ENCODE assay signal across 18 cellular contexts in the genomic region with DNA sequence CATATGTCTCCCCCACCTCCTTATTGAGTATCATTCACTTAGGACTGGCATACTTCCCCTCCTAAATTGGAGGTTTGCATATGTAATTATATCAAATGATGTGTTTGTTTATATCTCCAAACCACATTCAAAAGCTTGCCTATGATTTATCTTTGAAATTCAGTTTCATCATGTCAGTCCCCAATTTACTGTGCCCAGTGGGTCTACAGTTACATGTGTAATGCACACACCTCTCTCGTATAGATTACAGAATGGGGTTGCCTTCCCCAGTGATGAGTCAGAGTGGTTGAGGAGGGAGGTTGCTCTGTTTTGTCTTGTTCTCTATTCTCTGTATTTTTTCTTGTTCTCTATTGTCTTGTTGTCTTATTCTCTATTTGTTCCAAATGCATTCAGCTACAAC.
A peak's percentile ranks its signal among the peaks of the same experiment; 100 is the strongest.
DNase-seq lines count a peak whose midpoint lies in the region; TF ChIP-seq lines count a peak whose summit lies in the region.
"Had no signal": no experiment of that assay in that cellular context is flagged by ENCODE, and none has a peak within 500 bp of the region (broad histone marks: within the 10 kb centered on the region; RNA-seq: fewer than 3 reads in every experiment).

No MANE protein-coding gene starts in this region.

- no peak overlapping the region for H3K9ac ChIP-seq in GM23248

- peaks cover 16% of the 10 kb centered on the region for H3K4me1 Mint-ChIP-seq in progenitor cell of endocrine pancreas (ENCODE audit: low read depth)

- WGBS in GM23248 (ENCODE audit: low coverage in 1 of 2, low lambda C conversion rate in 2 of 2, missing lambda C conversion rate in 2 of 2), 2 experiments = 16 to 19% methylated on average over 1 of the region's 1 CpG

- DNase-seq in EL (peak; percentile 25), GM23248 (peak; percentile 25), OCI-M1 (lab: John Stamatoyannopoulos, UW) (peak; percentile 15), fibroblast of peridontal ligament (ENCODE audit: extremely low read depth) (peak; percentile 9), progenitor cell of endocrine pancreas (ENCODE audit: low spot score, unreplicated experiment) (no peak), DMS 273 treated with DMSO at 0.1 percent for 48 hours (lab: John Stamatoyannopoulos, UW) (no peak), NOMO-1 (lab: John Stamatoyannopoulos, UW; ENCODE audit: unreplicated experiment in 2 of 2) (no peak)
- DNase-seq: ACHN, AML-193, COR-L47, H9, NCI-H1048, NCI-H1694 treated with DMSO at 0.1 percent for 48 hours, NCI-H2171 treated with DMSO at 0.1 percent for 48 hours, NCI-H82, RPMI8226 had no signal

- H3K4me2 ChIP-seq in GM23248 (ENCODE audit: unreplicated experiment) = no peak overlapping the region

- H3K79me2 ChIP-seq in GM23248 (ENCODE audit: insufficient read depth) = no peaks in the 10 kb centered on the region

- no peaks in the 10 kb centered on the region for H3K9me3 ChIP-seq in GM23248 (ENCODE audit: low read depth)

- no peaks in the 10 kb centered on the region for H3K36me3 Mint-ChIP-seq in progenitor cell of endocrine pancreas (ENCODE audit: insufficient read depth)
- H3K36me3 Mint-ChIP-seq: CD14-positive monocyte had no signal

- no peak overlapping the region for H3K27ac Mint-ChIP-seq in progenitor cell of endocrine pancreas
- H3K27ac Mint-ChIP-seq: CD14-positive monocyte, H9 had no signal

- H3K4me3 Mint-ChIP-seq in progenitor cell of endocrine pancreas (ENCODE audit: low read depth) = no peak overlapping the region
- H3K4me3 Mint-ChIP-seq: CD14-positive monocyte, H9 had no signal

- H3K27ac ChIP-seq in GM23248 = no peak overlapping the region

- no peaks in the 10 kb centered on the region for H3K9me2 ChIP-seq in GM23248 (ENCODE audit: insufficient read depth)

- peaks cover 4% of the 10 kb centered on the region; the same call in 1 of the 2 replicates for H3K4me1 ChIP-seq in GM23248 (ENCODE audit: insufficient read depth)

- no peak for TF ChIP-seq CTCF in progenitor cell of endocrine pancreas (IDR thresholded peaks at IDR 0.05; ENCODE audit: unreplicated experiment)

- no peak overlapping the region for H3K4me3 ChIP-seq in GM23248
- H3K4me3 ChIP-seq: K562 had no signal

- H3K36me3 ChIP-seq in GM23248 (ENCODE audit: low read depth) = no peaks in the 10 kb centered on the region

- H3K27me3 ChIP-seq in GM23248 (replicated peaks; ENCODE audit: insufficient read depth) = no peaks in the 10 kb centered on the region

- H2AFZ ChIP-seq in GM23248 = no peak overlapping the region

- no peaks in the 10 kb centered on the region for H3K9me3 Mint-ChIP-seq in progenitor cell of endocrine pancreas (ENCODE audit: low read depth)
- H3K9me3 Mint-ChIP-seq: H9 had no signal

- no peaks in the 10 kb centered on the region for H4K20me1 ChIP-seq in GM23248 (ENCODE audit: insufficient read depth)

- in situ Hi-C loops in GM23248 (cut with MboI) = no loop called here

- H3F3A ChIP-seq in GM23248 (ENCODE audit: insufficient read depth) = 0 out of 2 replicates have a peak, but pooled peaks cover 4% of the 10 kb centered on the region

- no peaks in the 10 kb centered on the region for H3K27me3 Mint-ChIP-seq in progenitor cell of endocrine pancreas

Comparison
In these comparisons a context has a peak if more than half of its experiments do, and no peak if none do; other contexts are left out.
1. DNase-seq: peak in EL (single experiment), GM23248 (single experiment), OCI-M1 (single experiment) and fibroblast of peridontal ligament (single experiment); none in progenitor cell of endocrine pancreas (single experiment), DMS 273 treated with DMSO at 0.1 percent for 48 hours (single experiment) and NOMO-1 (0 of 2).